In genomic region chr6:121365499-121366183, GRCh38 we compare ENCODE assay signal across 19 cellular contexts. TPM values are rescaled to one million over a fixed set of nuclear protein-coding genes. Genes with fewer than 3 reads are reported as not detected.
DNase-seq lines count a peak whose midpoint lies in the region; ATAC-seq, FAIRE-seq and TF ChIP-seq lines count a peak whose summit lies in the region.
"Had no signal": no experiment of that assay in that cellular context is flagged by ENCODE, and none has a peak within 500 bp of the region (broad histone marks: within the 10 kb centered on the region; RNA-seq: fewer than 3 reads in every experiment).

No MANE protein-coding gene starts in this region.

- H3K27ac ChIP-seq in mammary epithelial cell (ENCODE audit: insufficient read depth, low read depth, low read length) (no peak overlapping the region), pancreas (no peak overlapping the region), Karpas-422 (ENCODE audit: low read length) (no peak overlapping the region)
- H3K27ac ChIP-seq: 22Rv1, A549, C4-2B had no signal

- H3K79me2 ChIP-seq in mammary epithelial cell (ENCODE audit: insufficient read depth, low read length) (no peaks in the 10 kb centered on the region), Karpas-422 (ENCODE audit: low read length) (no peaks in the 10 kb centered on the region)

- no peak overlapping the region for H3K27ac Mint-ChIP-seq in MCF 10A (ENCODE audit: low read depth, unreplicated experiment)
- H3K27ac Mint-ChIP-seq: CD4-positive, alpha-beta T cell had no signal

- H3K4me1 ChIP-seq in mammary epithelial cell (ENCODE audit: insufficient read depth, low read length) (no peaks in the 10 kb centered on the region), pancreas (peaks cover 0 to 9% (median 7%) of the 10 kb centered on the region in 3 donors), Karpas-422 (ENCODE audit: low read length) (no peaks in the 10 kb centered on the region)
- H3K4me1 ChIP-seq: A549, HAP-1 had no signal

- in situ Hi-C loops in mammary epithelial cell (cut with MboI; ENCODE audit: low sequenced_read_pairs in 2 of 2): no loop called here

- DNase-seq in MCF 10A (ENCODE audit: unreplicated experiment) (peak; percentile 24), mammary epithelial cell (no peak), epithelial cell of esophagus (ENCODE audit: low read depth) (peak; percentile 74), pancreas (peak in 1 of 6 donors; percentile 10), Karpas-422 (no peak), SIG-M5 (lab: John Stamatoyannopoulos, UW) (no peak)
- DNase-seq: AML-193; Caco-2; CD4-positive, alpha-beta T cell had no signal

- intact Hi-C loops in MCF 10A (cut with micrococcal nuclease) (no loop called here), mammary epithelial cell (cut with micrococcal nuclease) (no loop called here), pancreas (cut with DNase I) (no loop called here)

- H3K9ac ChIP-seq in mammary epithelial cell (ENCODE audit: insufficient read depth, low read length) (no peak overlapping the region), Karpas-422 (ENCODE audit: low read length) (no peak overlapping the region)

- H3K9me2 ChIP-seq in Karpas-422 (replicated peaks; ENCODE audit: insufficient read depth, low read length): no peaks in the 10 kb centered on the region

- H4K20me1 ChIP-seq in mammary epithelial cell (ENCODE audit: insufficient read depth, low read length) (no peaks in the 10 kb centered on the region), Karpas-422 (ENCODE audit: insufficient read depth, low read depth, low read length) (no peaks in the 10 kb centered on the region)

- CTCF ChIA-PET in MCF 10A (lab: Yijun Ruan, JAX): interaction anchor here (0.7 to 1.3 kb wide), 3 partner anchors 11 to 49 kb away, joined by 3 read pairs; no protein-coding TSS in a partner anchor
- CTCF ChIA-PET in mammary epithelial cell (lab: Charles Lee; ENCODE audit: low non-redundant PET): interaction anchor here (0.6 kb wide), 1 partner anchor 54 kb away, joined by 10 read pairs; no protein-coding TSS in a partner anchor

- 75% methylated on average over 4 of the region's 6 CpGs for WGBS in mammary epithelial cell (ENCODE audit: low coverage, missing lambda C conversion rate)
- 71 to 73% methylated on average over 6 of the region's 6 CpGs for WGBS in pancreas, 2 donors

- no peak overlapping the region for H3K4me2 ChIP-seq in mammary epithelial cell (ENCODE audit: insufficient read depth, low read depth, low read length)
- H3K4me2 ChIP-seq in Karpas-422 (ENCODE audit: low read depth, low read length, poor library complexity, severe bottlenecking): no peak overlapping the region
- H3K4me2 ChIP-seq: A549 had no signal

- H3K27me3 ChIP-seq in mammary epithelial cell (ENCODE audit: insufficient read depth, low read length): peaks cover 2% of the 10 kb centered on the region
- no peaks in the 10 kb centered on the region for H3K27me3 ChIP-seq in pancreas
- H3K27me3 ChIP-seq in Karpas-422 (ENCODE audit: low read length): no peaks in the 10 kb centered on the region

- TF ChIP-seq CTCF in MCF 10A (IDR thresholded peaks at IDR 0.05; ENCODE audit: unreplicated experiment): no peak
- TF ChIP-seq CTCF in mammary epithelial cell (conservative IDR thresholded peaks at IDR 0.05 in 1 of 2, IDR thresholded peaks at IDR 0.05 in 1 of 2; ENCODE audit: extremely low read depth in 1 of 2, insufficient read depth in 1 of 2, low read depth in 1 of 2, low read length in 2 of 2): no peak
- no peak for TF ChIP-seq CTCF in epithelial cell of esophagus (IDR thresholded peaks at IDR 0.05; ENCODE audit: insufficient read depth, low read depth, low read length, missing control alignments)
- TF ChIP-seq CTCF in pancreas (IDR thresholded peaks at IDR 0.05): no peak

- ATAC-seq in pancreas (peak; percentile 27 to 65 (median 60)), GM18858 (IDR thresholded peaks at IDR 0.05; ENCODE audit: unreplicated experiment) (no peak)
- ATAC-seq: A549, HepG2 had no signal

- dilution Hi-C loops in mammary epithelial cell (cut with HindIII; ENCODE audit: low sequenced_read_pairs): no loop called here

- H3K4me1 Mint-ChIP-seq in MCF 10A (ENCODE audit: insufficient read depth, unreplicated experiment): no peaks in the 10 kb centered on the region

- H2AFZ ChIP-seq in mammary epithelial cell (ENCODE audit: low read depth, low read length) (no peak overlapping the region), Karpas-422 (ENCODE audit: low read length) (no peak overlapping the region)

- BruUV-seq in MCF 10A (replicated peaks; lab: Mats Ljungman, UMichigan) (no TSS peak), mammary epithelial cell (replicated peaks; lab: Mats Ljungman, UMichigan) (no TSS peak)

- POLR2A ChIA-PET in MCF 10A (lab: Yijun Ruan, JAX): no interaction called here

- H3K9me3 ChIP-seq in mammary epithelial cell (replicated peaks; ENCODE audit: insufficient read depth, low read length) (no peaks in the 10 kb centered on the region), pancreas (no peaks in the 10 kb centered on the region), Karpas-422 (ENCODE audit: low read length) (no peaks in the 10 kb centered on the region)
- H3K9me3 ChIP-seq: A549, Caco-2, HAP-1 had no signal

- FAIRE-seq in pancreas (lab: Jason Lieb, UNC): no peak
- FAIRE-seq: A549, D721Med, G401.6, GM12892, GM18507, HepG2 had no signal

- H3K4me3 ChIP-seq in mammary epithelial cell (replicated peaks in 1 of 3; ENCODE audit: insufficient read depth in 1 of 3, low read depth in 2 of 3, low read length in 3 of 3) (no peak overlapping the region), epithelial cell of esophagus (ENCODE audit: low read length) (no peak overlapping the region), pancreas (no peak overlapping the region), Karpas-422 (ENCODE audit: low read length) (no peak overlapping the region)
- H3K4me3 ChIP-seq: A549, HAP-1 had no signal

- no peaks in the 10 kb centered on the region for H3K9me3 Mint-ChIP-seq in MCF 10A (ENCODE audit: unreplicated experiment)
- H3K9me3 Mint-ChIP-seq: CD4-positive, alpha-beta T cell had no signal

- peaks cover 7% of the 10 kb centered on the region for H3K27me3 Mint-ChIP-seq in MCF 10A (ENCODE audit: insufficient read depth, unreplicated experiment)

- no peaks in the 10 kb centered on the region for H3K36me3 ChIP-seq in mammary epithelial cell (ENCODE audit: insufficient read depth, low read length)
- H3K36me3 ChIP-seq in pancreas: no peaks in the 10 kb centered on the region
- H3K36me3 ChIP-seq in Karpas-422 (ENCODE audit: insufficient read depth, low read length): no peaks in the 10 kb centered on the region
- H3K36me3 ChIP-seq: HAP-1 had no signal

- H3K4me3 Mint-ChIP-seq in MCF 10A (ENCODE audit: unreplicated experiment): no peak overlapping the region
- H3K4me3 Mint-ChIP-seq: CD4-positive, alpha-beta T cell had no signal

- no peaks in the 10 kb centered on the region for H3K36me3 Mint-ChIP-seq in MCF 10A (ENCODE audit: insufficient read depth, unreplicated experiment)

RNA-seq across cellular contexts. Expression of gene TBC1D32, which starts 31.4 kb away (rescaled TPM):
- total RNA-seq in MCF 10A (2022): 10.2 and 11.0 TPM in 2 replicates
- 10 to 100 TPM in 1 of 2 donors, 1 to 10 TPM in 1; 7.9 to 13.8 TPM for total RNA-seq in mammary epithelial cell
- 2.9 TPM for polyA plus RNA-seq in mammary epithelial cell
- polyA minus RNA-seq in mammary epithelial cell: 0.31 TPM
- total RNA-seq in pancreas: 1 to 10 TPM; 2.9 to 6.3 (median 3.8) TPM
- 1 to 10 TPM; 1.1 to 3.1 TPM for polyA plus RNA-seq in pancreas
- 27.5 and 66.8 TPM in 2 replicates for total RNA-seq in Karpas-422 (2014; rRNA removed; shearing (Covaris generic); ENCODE audit: low replicate concordance)

Comparison
In these comparisons a context has a peak if more than half of its experiments do, and no peak if none do; other contexts are left out.
1. DNase-seq: peak in MCF 10A (single experiment) and epithelial cell of esophagus (single experiment); none in mammary epithelial cell (single experiment), Karpas-422 (single experiment) and SIG-M5 (single experiment).